In genomic region chr2:58992062-58992736, GRCh38 we compare ENCODE assay signal across 15 cellular contexts.
DNase-seq lines count a peak whose midpoint lies in the region; ATAC-seq and TF ChIP-seq lines count a peak whose summit lies in the region.
"Had no signal": no experiment of that assay in that cellular context is flagged by ENCODE, and none has a peak within 500 bp of the region (broad histone marks: within the 10 kb centered on the region; RNA-seq: fewer than 3 reads in every experiment).

No MANE protein-coding gene starts in this region.

- H2BK15ac ChIP-seq in neuronal stem cell (ENCODE audit: low read length): no peak overlapping the region

- no peak overlapping the region for H3K4ac ChIP-seq in neuronal stem cell (ENCODE audit: low read length)

- no peak overlapping the region for H3K4me2 ChIP-seq in neuronal stem cell (ENCODE audit: insufficient read depth, low read length, poor library complexity, severe bottlenecking)

- no peak overlapping the region for H2BK120ac ChIP-seq in neuronal stem cell (ENCODE audit: low read depth, low read length)

- H3K9me3 ChIP-seq in neuronal stem cell (replicated peaks in 1 of 2; ENCODE audit: control insufficient read depth in 2 of 2, insufficient read depth in 1 of 2, low read depth in 1 of 2, low read length in 2 of 2): no peaks in the 10 kb centered on the region
- H3K9me3 ChIP-seq: SJSA1, thoracic aorta had no signal

- H4K91ac ChIP-seq in neuronal stem cell (ENCODE audit: low read depth, low read length, poor library complexity): no peak overlapping the region

- H2BK5ac ChIP-seq in neuronal stem cell (ENCODE audit: low read length): no peak overlapping the region

- ATAC-seq in GM19452 (IDR thresholded peaks at IDR 0.05; ENCODE audit: unreplicated experiment): no peak
- ATAC-seq: natural killer cell had no signal

- peaks cover 6% of the 10 kb centered on the region for H3K4me1 Mint-ChIP-seq in chondrocyte (ENCODE audit: low read depth)
- H3K4me1 Mint-ChIP-seq: natural killer cell had no signal

- peak overlapping the region; percentile 3 for H2AFZ ChIP-seq in neuronal stem cell (ENCODE audit: low read length)

- H3K79me1 ChIP-seq in neuronal stem cell (ENCODE audit: low read depth, low read length): no peaks in the 10 kb centered on the region

- no peak overlapping the region for H3K4me3 ChIP-seq in neuronal stem cell (ENCODE audit: low read length in 2 of 2)
- H3K4me3 ChIP-seq: SJSA1, thoracic aorta had no signal

- H3K27me3 ChIP-seq in neuronal stem cell (ENCODE audit: control insufficient read depth in 3 of 3, insufficient read depth in 3 of 3, low read depth in 1 of 3, low read length in 3 of 3): no peaks in the 10 kb centered on the region
- H3K27me3 ChIP-seq: SJSA1 had no signal

- no CpG with 5 or more reads among the region's 4 CpGs for WGBS in neuronal stem cell (ENCODE audit: extremely low coverage in 2 of 2, insufficient read length in 2 of 2, insufficient replicate concordance in 1 of 2), 2 donors

- no peak overlapping the region for H2AK5ac ChIP-seq in neuronal stem cell (ENCODE audit: low read depth, low read length)

- no peaks in the 10 kb centered on the region for H3K36me3 Mint-ChIP-seq in chondrocyte (ENCODE audit: low read depth)
- H3K36me3 Mint-ChIP-seq: natural killer cell had no signal

- peak overlapping the region; percentile 70 for H3K27ac Mint-ChIP-seq in chondrocyte (ENCODE audit: unreplicated experiment)
- H3K27ac Mint-ChIP-seq: natural killer cell had no signal

- H3K27ac ChIP-seq in neuronal stem cell (replicated peaks; ENCODE audit: low read length): no peak overlapping the region
- H3K27ac ChIP-seq: C4-2B, SJSA1, thoracic aorta had no signal

- H3K23ac ChIP-seq in neuronal stem cell (ENCODE audit: low read depth, low read length, poor library complexity): no peak overlapping the region

- no peak overlapping the region for H2BK12ac ChIP-seq in neuronal stem cell (ENCODE audit: low read length)

- no peaks in the 10 kb centered on the region for H3K27me3 Mint-ChIP-seq in chondrocyte (ENCODE audit: low read depth)

- no peak overlapping the region for H3K14ac ChIP-seq in neuronal stem cell (ENCODE audit: low read length)

- H3K9me3 Mint-ChIP-seq in chondrocyte (ENCODE audit: low read depth): peaks cover 2% of the 10 kb centered on the region

- no peak for TF ChIP-seq CTCF in chondrocyte (IDR thresholded peaks at IDR 0.05)

- H3K9ac ChIP-seq in neuronal stem cell (ENCODE audit: low read depth, low read length, poor library complexity): no peak overlapping the region

- H3K4me3 Mint-ChIP-seq in chondrocyte (ENCODE audit: unreplicated experiment): no peak overlapping the region
- H3K4me3 Mint-ChIP-seq: natural killer cell had no signal

- H3K36me3 ChIP-seq in neuronal stem cell (replicated peaks in 1 of 2; ENCODE audit: control insufficient read depth in 2 of 2, insufficient read depth in 2 of 2, low read length in 2 of 2): no peaks in the 10 kb centered on the region
- H3K36me3 ChIP-seq: SJSA1, thoracic aorta had no signal

- H3K4me1 ChIP-seq in neuronal stem cell (ENCODE audit: control insufficient read depth in 2 of 2, insufficient read depth in 1 of 2, low read depth in 1 of 2, low read length in 2 of 2): peaks cover 0 to 9% of the 10 kb centered on the region in 2 donors
- H3K4me1 ChIP-seq: SJSA1 had no signal

- DNase-seq in Daoy (ENCODE audit: low read depth) (peak; percentile 57), NCI-H1105 (lab: John Stamatoyannopoulos, UW) (peak; percentile 5), chondrocyte (ENCODE audit: low spot score) (no peak), neuronal stem cell (ENCODE audit: low spot score) (peak; percentile 9), ureter (ENCODE audit: low spot score) (no peak), cerebellar nuclear complex (lab: John Stamatoyannopoulos, UW) (no peak)
- DNase-seq: activated naive CD4-positive, alpha-beta T cell treated with anti-CD3 and anti-CD28 coated beads, Interleukin-2, amount 50 U/mL, for 16 hours; activated T-cell treated with anti-CD3 and anti-CD28 coated beads, Interleukin-2, amount 50 U/mL, for 1 hour; effector memory CD4-positive, alpha-beta T cell; natural killer cell; NCI-H2171 treated with DMSO at 0.1 percent for 48 hours had no signal

- H3K18ac ChIP-seq in neuronal stem cell (ENCODE audit: low read length): no peak overlapping the region

- no peak overlapping the region for H4K8ac ChIP-seq in neuronal stem cell (ENCODE audit: low read depth, low read length)

Comparison
In these comparisons a context has a peak if more than half of its experiments do, and no peak if none do; other contexts are left out.
1. DNase-seq: peak in Daoy (single experiment), NCI-H1105 (single experiment) and neuronal stem cell (single experiment); none in chondrocyte (single experiment), ureter (single experiment) and cerebellar nuclear complex (0 of 2).